ENCODE assay signal across 8 cellular contexts in the genomic region with DNA sequence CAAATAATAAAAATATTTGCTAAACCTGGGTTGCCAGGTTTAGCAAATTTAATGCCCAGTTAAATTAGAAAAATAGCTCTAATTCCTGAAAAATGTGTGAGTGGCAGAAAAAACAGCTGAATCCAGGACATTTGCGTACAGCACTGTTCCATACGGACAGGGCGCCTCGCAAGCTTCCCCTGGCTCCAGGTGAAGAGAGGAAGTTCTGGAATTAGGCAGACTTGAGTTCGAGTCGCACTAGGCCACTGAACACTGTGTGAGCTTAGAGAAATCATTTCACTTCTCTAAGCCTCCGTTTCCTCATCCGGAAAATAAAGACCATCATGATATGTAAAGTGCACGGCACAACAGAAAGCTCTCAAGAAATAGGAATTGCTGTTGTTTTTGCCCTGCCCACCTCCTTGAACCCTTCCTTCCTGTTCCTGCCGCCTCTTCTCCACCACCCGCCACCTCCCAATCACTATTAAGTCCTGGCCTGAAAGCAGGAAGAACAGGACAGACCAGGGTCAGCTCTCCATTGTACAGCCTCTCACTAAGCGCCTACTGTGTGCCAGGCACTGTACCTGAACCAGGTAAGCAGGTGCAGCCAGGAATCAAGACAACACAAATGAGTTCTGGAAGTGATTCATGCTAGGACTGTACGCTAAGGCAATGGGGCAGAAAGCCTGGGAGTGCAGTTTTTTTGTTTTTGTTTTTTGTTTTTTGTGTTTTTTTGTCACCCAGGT. TPM values are rescaled to one million over a fixed set of nuclear protein-coding genes. Genes with fewer than 3 reads are reported as not detected.
DNase-seq lines count a peak whose midpoint lies in the region; ATAC-seq and TF ChIP-seq lines count a peak whose summit lies in the region.

No MANE protein-coding gene starts in this region.

- 75% methylated on average over 13 of the region's 13 CpGs for WGBS in HUES64

- peaks cover 25% of the 10 kb centered on the region for H3K4me1 Mint-ChIP-seq in central memory CD8-positive, alpha-beta T cell

- no peaks in the 10 kb centered on the region for H3K9me3 Mint-ChIP-seq in central memory CD8-positive, alpha-beta T cell

- H3K4me1 ChIP-seq in HUES64 (ENCODE audit: insufficient read depth, low read length) (no peaks in the 10 kb centered on the region), mucosa of stomach (ENCODE audit: control insufficient read depth, insufficient read depth, low read length) (peaks cover 30% of the 10 kb centered on the region)

- peaks cover 6% of the 10 kb centered on the region for H3K36me3 Mint-ChIP-seq in central memory CD8-positive, alpha-beta T cell (ENCODE audit: insufficient read depth)

- peak overlapping the region; percentile 62 for H3K27ac Mint-ChIP-seq in central memory CD8-positive, alpha-beta T cell (ENCODE audit: low read depth)

- H3K9me3 ChIP-seq in HUES64 (ENCODE audit: insufficient read depth, low read depth, low read length) (no peaks in the 10 kb centered on the region), mucosa of stomach (ENCODE audit: control insufficient read depth, low read length) (no peaks in the 10 kb centered on the region)

- H3K9ac ChIP-seq in HUES64 (ENCODE audit: low read depth, low read length) (peak overlapping the region; percentile 58; the same call in 1 of the 2 replicates), mucosa of stomach (ENCODE audit: low read length) (peak overlapping the region; percentile 73)

- peaks cover 14% of the 10 kb centered on the region for H3K27me3 ChIP-seq in HUES64 (ENCODE audit: insufficient read depth, low read length)
- no peaks in the 10 kb centered on the region for H3K27me3 ChIP-seq in mucosa of stomach (ENCODE audit: control insufficient read depth, insufficient read depth, low read length)

- no peak for TF ChIP-seq CTCF in AG04449 (IDR thresholded peaks at IDR 0.05; ENCODE audit: insufficient read depth, low read length, missing control alignments)
- no peak for TF ChIP-seq CTCF in GM10248 (IDR thresholded peaks at IDR 0.05; ENCODE audit: control extremely low read depth, extremely low read depth, low read depth, missing control alignments)

- peak overlapping the region; percentile 82 for H3K4me3 Mint-ChIP-seq in central memory CD8-positive, alpha-beta T cell

- DNase-seq in AG04449 (ENCODE audit: low read depth, low spot score) (no peak), NCI-H1092 treated with DMSO at 0.1 percent for 48 hours (lab: John Stamatoyannopoulos, UW) (no peak), GM10248 (ENCODE audit: extremely low spot score) (no peak), activated gamma-delta T cell treated with Interleukin-2 at 50 U/mL for 16 hours (no peak), SHP77 treated with DMSO at 0.1 percent for 48 hours (lab: John Stamatoyannopoulos, UW) (no peak)
- no peak for DNase-seq in central memory CD8-positive, alpha-beta T cell (ENCODE audit: low spot score in 2 of 2)

- no peak overlapping the region for H3K27ac ChIP-seq in HUES64 (ENCODE audit: low read depth, low read length)

- H3K27me3 Mint-ChIP-seq in central memory CD8-positive, alpha-beta T cell: no peaks in the 10 kb centered on the region

- POLR2A ChIA-PET in AG04449 (lab: Yijun Ruan, JAX) (no interaction called here), GM10248 (lab: Yijun Ruan, JAX) (no interaction called here)

- CTCF ChIA-PET in AG04449 (lab: Yijun Ruan, JAX): interaction anchor here (1.2 to 4.4 kb wide), 5 partner anchors 13 to 160 kb away, joined by 3 to 33 read pairs (median 5); no protein-coding TSS in a partner anchor
- CTCF ChIA-PET in GM10248 (lab: Yijun Ruan, JAX): interaction anchor here (1.2 to 3.9 kb wide), 4 partner anchors 11 to 158 kb away, joined by 3 to 30 read pairs (median 12); no protein-coding TSS in a partner anchor

- H3K36me3 ChIP-seq in HUES64 (ENCODE audit: insufficient read depth, low read length): no peaks in the 10 kb centered on the region
- no peaks in the 10 kb centered on the region for H3K36me3 ChIP-seq in mucosa of stomach (ENCODE audit: control insufficient read depth, insufficient read depth, low read length)

- ATAC-seq in central memory CD8-positive, alpha-beta T cell (replicated peaks; ENCODE audit: extremely low read depth, poor library complexity, severe bottlenecking): no peak

- H3K4me3 ChIP-seq in AG04449 (ENCODE audit: low read depth, low read length): peak overlapping the region; percentile 83
- peak overlapping the region; percentile 90 for H3K4me3 ChIP-seq in HUES64 (ENCODE audit: low read length)
- peak overlapping the region; percentile 62 for H3K4me3 ChIP-seq in mucosa of stomach (ENCODE audit: low read length)

RNA-seq across cellular contexts. Expression of gene PHETA1, which starts 0.8 kb away (rescaled TPM):
- polyA plus RNA-seq in HUES64 (2013, experiment 1 of 2): 6.7 TPM
- polyA plus RNA-seq in HUES64 (2013, experiment 2 of 2): 9.0 TPM

RNA-seq across cellular contexts. Expression of gene SH2B3, which starts 36.1 kb away (rescaled TPM):
- polyA plus RNA-seq in HUES64 (2013, experiment 1 of 2): 14.8 TPM
- polyA plus RNA-seq in HUES64 (2013, experiment 2 of 2): 16.4 TPM
